In genomic region chr16:27377666-27378485, GRCh38 we compare ENCODE assay signal across 14 cellular contexts. TPM values are rescaled to one million over a fixed set of nuclear protein-coding genes. Genes with fewer than 3 reads are reported as not detected.
A peak's percentile ranks its signal among the peaks of the same experiment; 100 is the strongest.
DNase-seq lines count a peak whose midpoint lies in the region; ATAC-seq and TF ChIP-seq lines count a peak whose summit lies in the region.
"Had no signal": no experiment of that assay in that cellular context is flagged by ENCODE, and none has a peak within 500 bp of the region (broad histone marks: within the 10 kb centered on the region; RNA-seq: fewer than 3 reads in every experiment).

No MANE protein-coding gene starts in this region.

- no peak overlapping the region for H2AFZ ChIP-seq in mammary epithelial cell (ENCODE audit: low read depth, low read length)

- peak; percentile 75 to 80 for ATAC-seq in CD4-positive, CD25-positive, alpha-beta regulatory T cell (ENCODE audit: low read depth in 2 of 2)
- peak; percentile 59 for ATAC-seq in T-helper 17 cell
- no peak for ATAC-seq in GM21528 (IDR thresholded peaks at IDR 0.05; ENCODE audit: low FRiP score, unreplicated experiment)
- ATAC-seq in lower lobe of right lung = no peak

- 68% methylated on average over 4 of the region's 4 CpGs for WGBS in mammary epithelial cell (ENCODE audit: low coverage, missing lambda C conversion rate)

- CTCF ChIA-PET in mammary epithelial cell (lab: Charles Lee; ENCODE audit: low non-redundant PET) = no interaction called here

- no peaks in the 10 kb centered on the region for H3K27me3 Mint-ChIP-seq in CD4-positive, CD25-positive, alpha-beta regulatory T cell
- H3K27me3 Mint-ChIP-seq in T-helper 17 cell = no peaks in the 10 kb centered on the region

- in situ Hi-C loops in GM13976 (cut with MboI; ENCODE audit: low sequenced_read_pairs, unreplicated experiment) (loop anchor here (10.0 kb wide), 2 partner anchors 77 to 203 kb away; no protein-coding TSS in a partner anchor), mammary epithelial cell (cut with MboI; ENCODE audit: low sequenced_read_pairs in 2 of 2) (loop anchor here in 1 of 2 donors (10.0 kb wide), 1 partner anchor 203 kb away; no protein-coding TSS in a partner anchor)

- H3K79me2 ChIP-seq in mammary epithelial cell (ENCODE audit: insufficient read depth, low read length) = no peaks in the 10 kb centered on the region

- TF ChIP-seq CTCF in GM13976 (IDR thresholded peaks at IDR 0.05; ENCODE audit: borderline replicate concordance, control extremely low read depth, extremely low read depth, insufficient read depth, missing control alignments) (no peak), mammary epithelial cell (conservative IDR thresholded peaks at IDR 0.05 in 1 of 2, IDR thresholded peaks at IDR 0.05 in 1 of 2; ENCODE audit: extremely low read depth in 1 of 2, insufficient read depth in 1 of 2, low read depth in 1 of 2, low read length in 2 of 2) (no peak), lower lobe of right lung (IDR thresholded peaks at IDR 0.05) (no peak)

- peaks cover 0 to 2% (median 0%) of the 10 kb centered on the region in 7 donors for H3K9me3 Mint-ChIP-seq in CD4-positive, CD25-positive, alpha-beta regulatory T cell
- H3K9me3 Mint-ChIP-seq: HFFc6 had no signal

- H3K9ac ChIP-seq in mammary epithelial cell (ENCODE audit: insufficient read depth, low read length) = no peak overlapping the region

- peak in 2 of 3 donors; percentile 36 to 83 for DNase-seq in CD4-positive, CD25-positive, alpha-beta regulatory T cell
- DNase-seq in GM13976 (ENCODE audit: low spot score) (peak; percentile 47), T-helper 17 cell (no peak), germinal center (ENCODE audit: low spot score) (peak; percentile 67), hippocampal formation (lab: John Stamatoyannopoulos, UW) (no peak), mammary epithelial cell (no peak), lower lobe of right lung (no peak)
- DNase-seq: HFFc6; NCI-H2081 treated with DMSO at 0.1 percent for 48 hours; ovary; stimulated activated naive CD4-positive, alpha-beta T cell treated with Interleukin-2 at 50 U/mL for 16 hours had no signal

- no peaks in the 10 kb centered on the region for H3K27me3 ChIP-seq in CD4-positive, CD25-positive, alpha-beta regulatory T cell (ENCODE audit: control insufficient read depth, insufficient read depth, low read length)
- H3K27me3 ChIP-seq in mammary epithelial cell (ENCODE audit: insufficient read depth, low read length) = no peaks in the 10 kb centered on the region
- no peaks in the 10 kb centered on the region for H3K27me3 ChIP-seq in lower lobe of right lung (ENCODE audit: low read depth)
- H3K27me3 ChIP-seq: ovary had no signal

- dilution Hi-C loops in mammary epithelial cell (cut with HindIII; ENCODE audit: low sequenced_read_pairs) = no loop called here

- no peaks in the 10 kb centered on the region for H3K36me3 ChIP-seq in CD4-positive, CD25-positive, alpha-beta regulatory T cell (ENCODE audit: control insufficient read depth, insufficient read depth, low read length)
- H3K36me3 ChIP-seq in mammary epithelial cell (ENCODE audit: insufficient read depth, low read length) (no peaks in the 10 kb centered on the region), lower lobe of right lung (no peaks in the 10 kb centered on the region)
- H3K36me3 ChIP-seq: ovary had no signal

- H3K4me1 Mint-ChIP-seq in CD4-positive, CD25-positive, alpha-beta regulatory T cell = peaks cover 15 to 44% (median 29%) of the 10 kb centered on the region in 4 donors
- peaks cover 27% of the 10 kb centered on the region for H3K4me1 Mint-ChIP-seq in T-helper 17 cell
- H3K4me1 Mint-ChIP-seq: brain had no signal

- peaks cover 42% of the 10 kb centered on the region for H3K4me1 ChIP-seq in CD4-positive, CD25-positive, alpha-beta regulatory T cell (ENCODE audit: control insufficient read depth, insufficient read depth, low read length, poor library complexity, severe bottlenecking)
- H3K4me1 ChIP-seq in mammary epithelial cell (ENCODE audit: insufficient read depth, low read length) (no peaks in the 10 kb centered on the region), lower lobe of right lung (peaks cover 11% of the 10 kb centered on the region)

- H3K27ac Mint-ChIP-seq in CD4-positive, CD25-positive, alpha-beta regulatory T cell = peak overlapping the region; percentile 87 to 93 (median 89)
- H3K27ac Mint-ChIP-seq in T-helper 17 cell = no peak overlapping the region
- H3K27ac Mint-ChIP-seq: brain had no signal

- peak overlapping the region; percentile 45 to 85 (median 70) for H3K4me3 Mint-ChIP-seq in CD4-positive, CD25-positive, alpha-beta regulatory T cell
- peak overlapping the region; percentile 19 for H3K4me3 Mint-ChIP-seq in T-helper 17 cell
- H3K4me3 Mint-ChIP-seq: brain, HFFc6 had no signal

- H3K27ac ChIP-seq in CD4-positive, CD25-positive, alpha-beta regulatory T cell (ENCODE audit: insufficient read depth, low read length, poor library complexity, severe bottlenecking) = peak overlapping the region; percentile 44
- no peak overlapping the region for H3K27ac ChIP-seq in mammary epithelial cell (ENCODE audit: insufficient read depth, low read depth, low read length)
- no peak overlapping the region for H3K27ac ChIP-seq in lower lobe of right lung
- H3K27ac ChIP-seq: ovary had no signal

- no TSS peak for BruUV-seq in mammary epithelial cell (replicated peaks; lab: Mats Ljungman, UMichigan)

- H4K20me1 ChIP-seq in mammary epithelial cell (ENCODE audit: insufficient read depth, low read length) = no peaks in the 10 kb centered on the region

- H3K4me3 ChIP-seq in CD4-positive, CD25-positive, alpha-beta regulatory T cell (ENCODE audit: low read depth, low read length) = peak overlapping the region; percentile 51
- no peak overlapping the region for H3K4me3 ChIP-seq in mammary epithelial cell (replicated peaks in 1 of 3; ENCODE audit: insufficient read depth in 1 of 3, low read depth in 2 of 3, low read length in 3 of 3)
- H3K4me3 ChIP-seq in lower lobe of right lung = no peak overlapping the region
- H3K4me3 ChIP-seq: ovary had no signal

- intact Hi-C loops in mammary epithelial cell (cut with micrococcal nuclease) (no loop called here), lower lobe of right lung (cut with DNase I) (no loop called here)

- H3K9me3 ChIP-seq in CD4-positive, CD25-positive, alpha-beta regulatory T cell (ENCODE audit: control insufficient read depth in 2 of 2, low read length in 2 of 2) = no peaks in the 10 kb centered on the region
- H3K9me3 ChIP-seq in T-helper 17 cell (ENCODE audit: control insufficient read depth, low read length, poor library complexity, severe bottlenecking) (no peaks in the 10 kb centered on the region), mammary epithelial cell (replicated peaks; ENCODE audit: insufficient read depth, low read length) (no peaks in the 10 kb centered on the region), lower lobe of right lung (no peaks in the 10 kb centered on the region)
- H3K9me3 ChIP-seq: ovary had no signal

- no peak overlapping the region for H3K4me2 ChIP-seq in mammary epithelial cell (ENCODE audit: insufficient read depth, low read depth, low read length)

- H3K36me3 Mint-ChIP-seq in CD4-positive, CD25-positive, alpha-beta regulatory T cell = no peaks in the 10 kb centered on the region
- peaks cover 2% of the 10 kb centered on the region for H3K36me3 Mint-ChIP-seq in T-helper 17 cell (ENCODE audit: low read depth)
- H3K36me3 Mint-ChIP-seq: brain had no signal

RNA-seq across cellular contexts. Expression of gene IL21R, which starts 24.1 kb away (rescaled TPM):
- total RNA-seq in CD4-positive, CD25-positive, alpha-beta regulatory T cell = 63.1 TPM
- polyA plus RNA-seq in CD4-positive, CD25-positive, alpha-beta regulatory T cell = 10 to 100 TPM; 34.3 to 50.7 (median 37.3) TPM
- total RNA-seq in T-helper 17 cell (10 to 100 TPM; 17.6 to 26.4 TPM), mammary epithelial cell (under 1 TPM; 0.17 to 0.64 TPM), lower lobe of right lung (6.0 TPM)
- polyA plus RNA-seq in mammary epithelial cell = 5.4 TPM
- 11.3 TPM for polyA minus RNA-seq in mammary epithelial cell
- total RNA-seq: endothelial cell of umbilical vein had no signal

Comparison
In these comparisons a context has a peak if more than half of its experiments do, and no peak if none do; other contexts are left out.
1. ATAC-seq: peak in CD4-positive, CD25-positive, alpha-beta regulatory T cell (2 of 2) and T-helper 17 cell (single experiment); none in GM21528 (single experiment) and lower lobe of right lung (0 of 2).
2. DNase-seq: peak in CD4-positive, CD25-positive, alpha-beta regulatory T cell (2 of 3), GM13976 (single experiment) and germinal center (single experiment); none in T-helper 17 cell (0 of 3), hippocampal formation (0 of 2), mammary epithelial cell (single experiment) and lower lobe of right lung (single experiment).